8 cellular contexts compared by ENCODE assay signal in genomic region chr11:94767292-94767690, GRCh38. TPM values are rescaled to one million over a fixed set of nuclear protein-coding genes. Genes with fewer than 3 reads are reported as not detected.
A peak's percentile ranks its signal among the peaks of the same experiment; 100 is the strongest.
DNase-seq lines count a peak whose midpoint lies in the region; ATAC-seq and TF ChIP-seq lines count a peak whose summit lies in the region.

No MANE protein-coding gene starts in this region.

- H3K4me1 Mint-ChIP-seq in nephron, result peaks cover 27% of the 10 kb centered on the region
- peaks cover 14% of the 10 kb centered on the region for H3K4me1 Mint-ChIP-seq in activated CD4-positive, alpha-beta T cell treated with anti-CD3 and anti-CD28 coated beads, Interleukin-2, amount 10 ng/mL, durations not matched to agents 7 days and 5 days

- peak overlapping the region; percentile 87 to 89 (median 88) for H3K27ac Mint-ChIP-seq in nephron
- H3K27ac Mint-ChIP-seq in activated CD4-positive, alpha-beta T cell treated with anti-CD3 and anti-CD28 coated beads, Interleukin-2, amount 10 ng/mL, durations not matched to agents 7 days and 5 days, result no peak overlapping the region

- peaks cover 0 to 36% of the 10 kb centered on the region in 2 donors for H3K4me1 ChIP-seq in right atrium auricular region
- peaks cover 11% of the 10 kb centered on the region for H3K4me1 ChIP-seq in ectodermal cell (ENCODE audit: control insufficient read depth, insufficient read depth, low read length)
- H3K4me1 ChIP-seq in vagina, result peaks cover 37% of the 10 kb centered on the region

- no peaks in the 10 kb centered on the region for H3K27me3 Mint-ChIP-seq in nephron (ENCODE audit: low read depth)
- H3K27me3 Mint-ChIP-seq in activated CD4-positive, alpha-beta T cell treated with anti-CD3 and anti-CD28 coated beads, Interleukin-2, amount 10 ng/mL, durations not matched to agents 7 days and 5 days, result peaks cover 42% of the 10 kb centered on the region

- DNase-seq in right atrium auricular region (ENCODE audit: low spot score) (no peak), Right ventricle myocardium superior (no peak), vagina (ENCODE audit: extremely low spot score in 2 of 2) (no peak), brain microvascular endothelial cell (no peak)
- no peak for DNase-seq in activated CD4-positive, alpha-beta T cell treated with anti-CD3 and anti-CD28 coated beads, Interleukin-2, amount 10 ng/mL, durations not matched to agents 7 days and 5 days

- CTCF ChIA-PET in activated CD4-positive, alpha-beta T cell treated with anti-CD3 and anti-CD28 coated beads, Interleukin-2, amount 10 ng/mL, durations not matched to agents 7 days and 5 days (lab: Charles Lee), result no interaction called here

- TF ChIP-seq POLR2A in vagina (IDR thresholded peaks at IDR 0.05), result no peak

- intact Hi-C loops in Right ventricle myocardium superior (cut with DNase I) (loop anchor here (10.0 kb wide), 2 partner anchors 128 to 142 kb away; no protein-coding TSS in a partner anchor), vagina (cut with DNase I) (no loop called here)

- H3K27me3 ChIP-seq in right atrium auricular region, result no peaks in the 10 kb centered on the region
- peaks cover 15% of the 10 kb centered on the region for H3K27me3 ChIP-seq in ectodermal cell (ENCODE audit: control insufficient read depth, insufficient read depth, low read length, poor library complexity, severe bottlenecking)
- no peaks in the 10 kb centered on the region for H3K27me3 ChIP-seq in vagina
- H3K27me3 ChIP-seq in brain microvascular endothelial cell (replicated peaks), result no peaks in the 10 kb centered on the region

- peaks cover 2% of the 10 kb centered on the region for H3K36me3 Mint-ChIP-seq in nephron (ENCODE audit: low read depth)
- no peaks in the 10 kb centered on the region for H3K36me3 Mint-ChIP-seq in activated CD4-positive, alpha-beta T cell treated with anti-CD3 and anti-CD28 coated beads, Interleukin-2, amount 10 ng/mL, durations not matched to agents 7 days and 5 days (ENCODE audit: low read depth)

- ATAC-seq in Right ventricle myocardium superior (ENCODE audit: poor library complexity) (no peak), GM21619 (IDR thresholded peaks at IDR 0.05; ENCODE audit: unreplicated experiment) (no peak)

- POLR2A ChIA-PET in activated CD4-positive, alpha-beta T cell treated with anti-CD3 and anti-CD28 coated beads, Interleukin-2, amount 10 ng/mL, durations not matched to agents 7 days and 5 days (lab: Charles Lee), result no interaction called here

- no peak for TF ChIP-seq CTCF in right atrium auricular region (IDR thresholded peaks at IDR 0.05)
- TF ChIP-seq CTCF in nephron (IDR thresholded peaks at IDR 0.05; ENCODE audit: unreplicated experiment in 3 of 3), result no peak
- no peak for TF ChIP-seq CTCF in vagina (IDR thresholded peaks at IDR 0.05)
- TF ChIP-seq CTCF in brain microvascular endothelial cell (IDR thresholded peaks at IDR 0.05; ENCODE audit: low read depth, low read length, missing control alignments), result no peak

- H3K9me3 ChIP-seq in right atrium auricular region, result no peaks in the 10 kb centered on the region
- no peaks in the 10 kb centered on the region for H3K9me3 ChIP-seq in ectodermal cell (ENCODE audit: control insufficient read depth, low read length)
- H3K9me3 ChIP-seq in vagina, result no peaks in the 10 kb centered on the region

- no peaks in the 10 kb centered on the region for H3K9me3 Mint-ChIP-seq in nephron
- no peaks in the 10 kb centered on the region for H3K9me3 Mint-ChIP-seq in activated CD4-positive, alpha-beta T cell treated with anti-CD3 and anti-CD28 coated beads, Interleukin-2, amount 10 ng/mL, durations not matched to agents 7 days and 5 days

- H3K4me3 ChIP-seq in right atrium auricular region, result peak overlapping the region in 1 of 2 donors; percentile 81
- H3K4me3 ChIP-seq in ectodermal cell (ENCODE audit: insufficient read depth, low read depth, low read length), result peak overlapping the region; percentile 58
- H3K4me3 ChIP-seq in vagina, result peak overlapping the region in 1 of 2 donors; percentile 75
- no peak overlapping the region for H3K4me3 ChIP-seq in brain microvascular endothelial cell (ENCODE audit: low read depth, low read length)

- WGBS in ectodermal cell, 2 experiments, result 78 to 88% methylated on average over 5 of the region's 5 CpGs

- H3K27ac ChIP-seq in right atrium auricular region, result peak overlapping the region; percentile 96 to 97
- H3K27ac ChIP-seq in ectodermal cell (ENCODE audit: insufficient read depth, low read depth, low read length, poor library complexity, severe bottlenecking), result no peak overlapping the region
- peak overlapping the region; percentile 96 for H3K27ac ChIP-seq in vagina
- H3K27ac ChIP-seq in brain microvascular endothelial cell, result no peak overlapping the region

- no peak overlapping the region for H3K4me3 Mint-ChIP-seq in nephron
- no peak overlapping the region for H3K4me3 Mint-ChIP-seq in activated CD4-positive, alpha-beta T cell treated with anti-CD3 and anti-CD28 coated beads, Interleukin-2, amount 10 ng/mL, durations not matched to agents 7 days and 5 days

- H3K36me3 ChIP-seq in right atrium auricular region, result no peaks in the 10 kb centered on the region
- no peaks in the 10 kb centered on the region for H3K36me3 ChIP-seq in ectodermal cell (ENCODE audit: control insufficient read depth, insufficient read depth, low read length)
- no peaks in the 10 kb centered on the region for H3K36me3 ChIP-seq in vagina
- H3K36me3 ChIP-seq in brain microvascular endothelial cell (replicated peaks), result no peaks in the 10 kb centered on the region

- in situ Hi-C loops in brain microvascular endothelial cell (cut with HindIII; ENCODE audit: low pct_ligation_motif_present, low sequenced_read_pairs), result no loop called here

RNA-seq across cellular contexts. Expression of gene AMOTL1, which starts 0.9 kb away (rescaled TPM):
- total RNA-seq in right atrium auricular region, result 10 to 100 TPM; 56.7 to 59.5 TPM
- 45.5 TPM for total RNA-seq in Right ventricle myocardium superior
- 26.8 TPM for polyA plus RNA-seq in ectodermal cell (2013, experiment 1 of 4)
- polyA plus RNA-seq in ectodermal cell (2013, experiment 2 of 4), result 30.2 TPM
- 17.9 TPM for polyA plus RNA-seq in ectodermal cell (2013, experiment 3 of 4)
- 18.9 TPM for polyA plus RNA-seq in ectodermal cell (2013, experiment 4 of 4)
- 45.7 TPM for total RNA-seq in vagina
- total RNA-seq in activated CD4-positive, alpha-beta T cell treated with anti-CD3 and anti-CD28 coated beads, Interleukin-2, amount 10 ng/mL, durations not matched to agents 7 days and 5 days, result 1 to 10 TPM; 3.1 to 4.0 TPM

Comparison
In these comparisons a context has a peak if more than half of its experiments do, and no peak if none do; other contexts are left out.
1. H3K27ac ChIP-seq: peak in right atrium auricular region (2 of 2) and vagina (single experiment); none in ectodermal cell (single experiment) and brain microvascular endothelial cell (single experiment).